In genomic region chrX:118579417-118579816, GRCh38 we compare ENCODE assay signal across 23 cellular contexts.
"Had no signal": no experiment of that assay in that cellular context is flagged by ENCODE, and none has a peak within 500 bp of the region (broad histone marks: within the 10 kb centered on the region; RNA-seq: fewer than 3 reads in every experiment).

No MANE protein-coding gene starts in this region.

- H3K4me1 Mint-ChIP-seq: T-helper 17 cell had no signal

- H3K4me3 ChIP-seq: lung, tibial nerve, uterus had no signal

- H3K4me1 ChIP-seq: tibial nerve, uterus had no signal

- H3K36me3 ChIP-seq: uterus had no signal

- H3K27me3 ChIP-seq: uterus had no signal

- H3K9me3 Mint-ChIP-seq: activated T-cell treated with anti-CD3 and anti-CD28 coated beads, Interleukin-2, amount 50 U/mL, for 4 hours; effector memory CD8-positive, alpha-beta T cell had no signal

- H3K27ac Mint-ChIP-seq: effector memory CD8-positive, alpha-beta T cell; mesothelial cell of epicardium; T-helper 17 cell had no signal

- H3K4me3 Mint-ChIP-seq: activated T-cell treated with anti-CD3 and anti-CD28 coated beads, Interleukin-2, amount 50 U/mL, for 4 hours; effector memory CD8-positive, alpha-beta T cell; mesothelial cell of epicardium; T-helper 17 cell had no signal

- FAIRE-seq: islet of Langerhans had no signal

- ATAC-seq: activated T-cell treated with anti-CD3 and anti-CD28 coated beads, Interleukin-2, amount 50 U/mL, for 4 hours; effector memory CD8-positive, alpha-beta T cell; left colon; T-helper 17 cell had no signal

- DNase-seq: activated CD4-positive, alpha-beta T cell treated with anti-CD3 and anti-CD28 coated beads, Interleukin-2, amount 50 U/mL, for 1 hour; activated CD4-positive, CD25-positive, alpha-beta regulatory T cell treated with anti-CD3 and anti-CD28 coated beads, Interleukin-2, amount 50 U/mL, for 72 hours; activated CD8-positive, alpha-beta memory T cell treated with anti-CD3 and anti-CD28 coated beads, Interleukin-2, amount 50 U/mL, for 4 hours; activated effector memory CD4-positive, alpha-beta T cell treated with Interleukin-2 at 50 U/mL for 16 hours; activated naive CD4-positive, alpha-beta T cell treated with anti-CD3 and anti-CD28 coated beads, Interleukin-2, amount 50 U/mL, for 16 hours; activated T-cell treated with anti-CD3 and anti-CD28 coated beads, Interleukin-2, amount 50 U/mL, for 4 hours; dermis blood vessel endothelial cell; effector memory CD8-positive, alpha-beta T cell; foreskin fibroblast; hippocampal formation; left colon; occipital lobe; posterior cingulate gyrus; retina; stimulated activated naive CD4-positive, alpha-beta T cell; substantia nigra; T-helper 17 cell; uterus had no signal

- H3K9me3 ChIP-seq: tibial nerve, uterus had no signal

- H3K27ac ChIP-seq: tibial nerve, uterus, VCaP had no signal

- H3K27me3 Mint-ChIP-seq: effector memory CD8-positive, alpha-beta T cell; T-helper 17 cell had no signal
